10 cellular contexts compared by ENCODE assay signal in genomic region chr3:124260206-124260915, GRCh38.
DNase-seq lines count a peak whose midpoint lies in the region; ATAC-seq and TF ChIP-seq lines count a peak whose summit lies in the region.
"Had no signal": no experiment of that assay in that cellular context is flagged by ENCODE, and none has a peak within 500 bp of the region (broad histone marks: within the 10 kb centered on the region; RNA-seq: fewer than 3 reads in every experiment).

No MANE protein-coding gene starts in this region.

- TF ChIP-seq CTCF in SK-N-SH (IDR thresholded peaks at IDR 0.05) = no peak
- no peak for TF ChIP-seq CTCF in foreskin fibroblast (IDR thresholded peaks at IDR 0.05; ENCODE audit: low read depth, low read length)
- no peak for TF ChIP-seq CTCF in psoas muscle (IDR thresholded peaks at IDR 0.05)

- H3K4me1 ChIP-seq in SK-N-SH (ENCODE audit: control insufficient read depth in 1 of 2, insufficient read depth in 2 of 2, low read depth in 1 of 2, low read length in 1 of 2) (peaks cover 39 to 56% of the 10 kb centered on the region in 2 experiments), psoas muscle (peaks cover 22% of the 10 kb centered on the region)

- H2AFZ ChIP-seq in SK-N-SH (ENCODE audit: low read depth) = no peak overlapping the region

- peak overlapping the region; percentile 61 for H3K4me2 ChIP-seq in SK-N-SH

- H4K20me1 ChIP-seq in SK-N-SH (ENCODE audit: insufficient read depth) = no peaks in the 10 kb centered on the region

- H3K36me3 ChIP-seq in SK-N-SH (replicated peaks in 1 of 2; ENCODE audit: control insufficient read depth in 1 of 2, insufficient read depth in 2 of 2, low read length in 1 of 2) (peaks cover under 1 to 3% of the 10 kb centered on the region in 2 experiments), psoas muscle (ENCODE audit: insufficient read depth in 1 of 2, low read depth in 1 of 2) (no peaks in the 10 kb centered on the region)
- H3K36me3 ChIP-seq: ovary, transverse colon had no signal

- no peak overlapping the region for H3K4me3 ChIP-seq in SK-N-SH (ENCODE audit: low read depth in 2 of 2, low read length in 1 of 2)
- no peak overlapping the region for H3K4me3 ChIP-seq in foreskin fibroblast (ENCODE audit: low read depth in 1 of 2, low read length in 2 of 2)
- no peak overlapping the region for H3K4me3 ChIP-seq in psoas muscle
- H3K4me3 ChIP-seq: ovary, transverse colon had no signal

- CTCF ChIA-PET in SK-N-SH (lab: Yijun Ruan, JAX) = no interaction called here

- no peak overlapping the region for H3K9ac ChIP-seq in SK-N-SH

- POLR2A ChIA-PET in SK-N-SH (lab: Yijun Ruan, JAX) = interaction anchor here (0.6 kb wide), 1 partner anchor 227 kb away, joined by 5 read pairs; the partner anchor contains the start of gene KALRN

- H3K9me3 ChIP-seq in SK-N-SH (no peaks in the 10 kb centered on the region), psoas muscle (no peaks in the 10 kb centered on the region)
- H3K9me3 ChIP-seq: ovary, transverse colon had no signal

- TF ChIP-seq RAD21 in SK-N-SH (IDR thresholded peaks at IDR 0.05; ENCODE audit: low read length) = no peak

- H3K79me2 ChIP-seq in SK-N-SH (ENCODE audit: insufficient read depth) = no peaks in the 10 kb centered on the region

- intact Hi-C loops in psoas muscle (cut with DNase I) = no loop called here

- ATAC-seq in psoas muscle (peak; percentile 84 to 92 (median 88)), HG03045 (IDR thresholded peaks at IDR 0.05; ENCODE audit: unreplicated experiment) (no peak), GM19397 (IDR thresholded peaks at IDR 0.05; ENCODE audit: unreplicated experiment) (no peak), HG03571 (IDR thresholded peaks at IDR 0.05; ENCODE audit: unreplicated experiment) (no peak), HG03039 (IDR thresholded peaks at IDR 0.05; ENCODE audit: unreplicated experiment) (no peak)

- peaks cover 15% of the 10 kb centered on the region for H3F3A ChIP-seq in SK-N-SH (replicated peaks; ENCODE audit: insufficient read depth)

- DNase-seq in ELR (ENCODE audit: low read depth) (peak; percentile 57), SK-N-SH (no peak), foreskin fibroblast (peak; percentile 19 to 77), psoas muscle (peak; percentile 65 to 75)
- DNase-seq: transverse colon had no signal

- WGBS in SK-N-SH (ENCODE audit: low lambda C conversion rate) = 80% methylated on average over 1 of the region's 1 CpG
- WGBS in psoas muscle, 3 donors = 60 to 89% (median 72%) methylated on average over 1 of the region's 1 CpG

- H3K9me2 ChIP-seq in SK-N-SH = no peaks in the 10 kb centered on the region

- H3K27me3 ChIP-seq in SK-N-SH (ENCODE audit: insufficient read depth) (no peaks in the 10 kb centered on the region), psoas muscle (ENCODE audit: insufficient read depth in 3 of 3, low read length in 2 of 3) (no peaks in the 10 kb centered on the region)
- H3K27me3 ChIP-seq: ovary, transverse colon had no signal

- H3K27ac ChIP-seq in SK-N-SH (ENCODE audit: low read depth in 2 of 2, low read length in 1 of 2) = peak overlapping the region; percentile 62 to 99
- peak overlapping the region; percentile 14 for H3K27ac ChIP-seq in psoas muscle
- H3K27ac ChIP-seq: ovary had no signal

- TF ChIP-seq EP300 in SK-N-SH (IDR thresholded peaks at IDR 0.05; ENCODE audit: borderline replicate concordance in 1 of 2, low read depth in 1 of 2, low read length in 1 of 2) = no peak

TF ChIP-seq in SK-N-SH, 30 proteins besides CTCF, POLR2A, EP300 and RAD21:
- peak; percentile 90 for TF ChIP-seq FOSL2 (IDR thresholded peaks at IDR 0.05; ENCODE audit: borderline replicate concordance, low read depth)
- TF ChIP-seq MEF2A (IDR thresholded peaks at IDR 0.05; ENCODE audit: borderline replicate concordance, low read depth) = no peak
- no peak for TF ChIP-seq EZH2phosphoT487 (IDR thresholded peaks at IDR 0.05; ENCODE audit: borderline replicate concordance, low read depth)
- no peak for TF ChIP-seq FOXJ3 (CRISPR knock-in tag; IDR thresholded peaks at IDR 0.05)
- TF ChIP-seq TEAD4 (IDR thresholded peaks at IDR 0.05; ENCODE audit: borderline replicate concordance, insufficient read depth) = no peak
- TF ChIP-seq MXI1 (IDR thresholded peaks at IDR 0.05; ENCODE audit: low read depth, low read length) = no peak
- no peak for TF ChIP-seq REST (IDR thresholded peaks at IDR 0.05; ENCODE audit: low read depth, low read length)
- no peak for TF ChIP-seq RFX5 (IDR thresholded peaks at IDR 0.05; ENCODE audit: low read length)
- TF ChIP-seq TCF12 (IDR thresholded peaks at IDR 0.05) = peak; percentile 58
- TF ChIP-seq ZBTB33 (IDR thresholded peaks at IDR 0.05; ENCODE audit: borderline replicate concordance, low read depth) = no peak
- TF ChIP-seq, protein P1, sequence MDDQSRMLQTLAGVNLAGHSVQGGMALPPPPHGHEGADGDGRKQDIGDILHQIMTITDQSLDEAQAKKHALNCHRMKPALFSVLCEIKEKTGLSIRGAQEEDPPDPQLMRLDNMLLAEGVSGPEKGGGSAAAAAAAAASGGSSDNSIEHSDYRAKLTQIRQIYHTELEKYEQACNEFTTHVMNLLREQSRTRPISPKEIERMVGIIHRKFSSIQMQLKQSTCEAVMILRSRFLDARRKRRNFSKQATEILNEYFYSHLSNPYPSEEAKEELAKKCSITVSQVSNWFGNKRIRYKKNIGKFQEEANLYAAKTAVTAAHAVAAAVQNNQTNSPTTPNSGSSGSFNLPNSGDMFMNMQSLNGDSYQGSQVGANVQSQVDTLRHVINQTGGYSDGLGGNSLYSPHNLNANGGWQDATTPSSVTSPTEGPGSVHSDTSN (IDR thresholded peaks at IDR 0.05) = peak; percentile 8; the same call in 1 of the 2 replicates
- TF ChIP-seq FOXM1 (IDR thresholded peaks at IDR 0.05; ENCODE audit: low read depth) = no peak
- TF ChIP-seq JUND (IDR thresholded peaks at IDR 0.05) = peak; percentile 83
- no peak for TF ChIP-seq POLR2AphosphoS5 (IDR thresholded peaks at IDR 0.05; ENCODE audit: low read depth, low read length)
- no peak for TF ChIP-seq SMC3 (IDR thresholded peaks at IDR 0.05; ENCODE audit: low read depth, low read length)
- peak; percentile 74 for TF ChIP-seq NFIC (IDR thresholded peaks at IDR 0.05; ENCODE audit: borderline replicate concordance)
- no peak for TF ChIP-seq GATA2 (CRISPR knock-in tag; IDR thresholded peaks at IDR 0.05)

Comparison
In these comparisons a context has a peak if more than half of its experiments do, and no peak if none do; other contexts are left out.
1. ATAC-seq: peak in psoas muscle (4 of 4); none in HG03045 (single experiment), GM19397 (single experiment), HG03571 (single experiment) and HG03039 (single experiment).